23 cellular contexts compared by ENCODE assay signal in the genomic region with DNA sequence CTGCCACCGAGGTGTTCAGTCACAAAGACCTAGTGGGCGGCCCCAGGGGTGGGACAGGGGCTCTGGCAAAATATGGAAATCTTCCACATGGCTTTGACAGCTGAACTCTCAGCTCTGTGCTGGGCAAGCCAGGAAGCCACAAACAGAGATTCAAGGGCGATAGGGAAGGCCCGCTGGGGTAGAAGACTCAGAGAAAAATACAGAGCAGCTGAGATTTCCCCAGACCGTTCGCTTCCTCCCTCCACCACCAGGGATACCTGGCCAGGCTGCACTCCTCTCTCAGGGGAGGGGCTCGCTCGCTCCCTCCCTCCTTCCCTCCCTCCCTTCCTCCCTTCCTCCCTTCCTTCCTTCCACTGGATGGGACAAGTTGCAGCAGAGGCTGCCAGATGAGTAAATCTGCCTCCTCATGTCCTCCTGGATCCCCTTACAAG.
DNase-seq lines count a peak whose midpoint lies in the region; ATAC-seq and TF ChIP-seq lines count a peak whose summit lies in the region.
"Had no signal": no experiment of that assay in that cellular context is flagged by ENCODE, and none has a peak within 500 bp of the region (broad histone marks: within the 10 kb centered on the region; RNA-seq: fewer than 3 reads in every experiment).

No MANE protein-coding gene starts in this region.

- H2BK5ac ChIP-seq in IMR-90 (ENCODE audit: low read depth, low read length, poor library complexity, severe bottlenecking) = no peak overlapping the region

- H3K9ac ChIP-seq in IMR-90 (ENCODE audit: low read depth, low read length) = no peak overlapping the region

- in situ Hi-C loops in IMR-90 (cut with MboI; ENCODE audit: low sequenced_read_pairs) = no loop called here

- H3K27ac Mint-ChIP-seq in dendritic cell treated with granulocyte-macrophage colony-stimulating factor and Interleukin-4, amounts not matched to agents 40 ng/mL and 50 ng/mL, for 4 days = peak overlapping the region; percentile 61
- H3K27ac Mint-ChIP-seq in nephron = peak overlapping the region in 2 of 3 experiments; percentile 41 to 58
- H3K27ac Mint-ChIP-seq: naive B cell; T-helper 1 cell treated with Interleukin-12 subunit alpha and Interleukin-12 subunit beta and Interleukin-4 antibody, amounts not matched to agents 30 μg/mL and 1 μg/mL, for 36 hours had no signal

- POLR2A ChIA-PET in IMR-90 (lab: Charles Lee; ENCODE audit: unreplicated experiment) = no interaction called here

- ATAC-seq in IMR-90 (ENCODE audit: low read depth) (no peak), HG03039 (IDR thresholded peaks at IDR 0.05; ENCODE audit: unreplicated experiment) (no peak)
- ATAC-seq: esophagus mucosa, left lobe of liver had no signal

- TF ChIP-seq CTCF in IMR-90 (conservative IDR thresholded peaks at IDR 0.05; ENCODE audit: low read depth, low read length) (no peak), nephron (IDR thresholded peaks at IDR 0.05; ENCODE audit: unreplicated experiment in 3 of 3) (no peak), vagina (IDR thresholded peaks at IDR 0.05) (no peak)

- peaks cover 13% of the 10 kb centered on the region for H3K4me1 Mint-ChIP-seq in dendritic cell treated with granulocyte-macrophage colony-stimulating factor and Interleukin-4, amounts not matched to agents 40 ng/mL and 50 ng/mL, for 4 days (ENCODE audit: low read depth)
- peaks cover 37% of the 10 kb centered on the region for H3K4me1 Mint-ChIP-seq in nephron

- no peaks in the 10 kb centered on the region for H3K36me3 Mint-ChIP-seq in dendritic cell treated with granulocyte-macrophage colony-stimulating factor and Interleukin-4, amounts not matched to agents 40 ng/mL and 50 ng/mL, for 4 days (ENCODE audit: low read depth)
- peaks cover 10% of the 10 kb centered on the region for H3K36me3 Mint-ChIP-seq in nephron (ENCODE audit: low read depth)

- no peak for TF ChIP-seq RAD21 in IMR-90 (IDR thresholded peaks at IDR 0.05; ENCODE audit: low read length)

- no peak overlapping the region for H4K5ac ChIP-seq in IMR-90 (ENCODE audit: low read depth, low read length)

- TF ChIP-seq POLR2A in IMR-90 (IDR thresholded peaks at IDR 0.05; ENCODE audit: low read depth, low read length) = no peak
- no peak for TF ChIP-seq POLR2A in vagina (IDR thresholded peaks at IDR 0.05)

- H3K4me3 Mint-ChIP-seq in dendritic cell treated with granulocyte-macrophage colony-stimulating factor and Interleukin-4, amounts not matched to agents 40 ng/mL and 50 ng/mL, for 4 days = no peak overlapping the region
- H3K4me3 Mint-ChIP-seq in nephron = no peak overlapping the region
- H3K4me3 Mint-ChIP-seq: naive B cell; T-helper 1 cell treated with Interleukin-12 subunit alpha and Interleukin-12 subunit beta and Interleukin-4 antibody, amounts not matched to agents 30 μg/mL and 1 μg/mL, for 36 hours had no signal

- intact Hi-C loops in IMR-90 (cut with micrococcal nuclease) = no loop called here
- intact Hi-C loops in dendritic cell treated with granulocyte-macrophage colony-stimulating factor and Interleukin-4, amounts not matched to agents 40 ng/mL and 50 ng/mL, for 4 days (cut with micrococcal nuclease) = no loop called here
- intact Hi-C loops in vagina (cut with DNase I) = no loop called here

- H2AFZ ChIP-seq in IMR-90 (replicated peaks; ENCODE audit: low read length, poor library complexity) = no peak overlapping the region

- peaks cover 45 to 74% of the 10 kb centered on the region in 2 experiments for H3K79me1 ChIP-seq in IMR-90 (ENCODE audit: low read depth in 1 of 2, low read length in 2 of 2)

- H2AK5ac ChIP-seq in IMR-90 (ENCODE audit: low read depth, low read length) = 0 out of 2 replicates have a peak overlapping the region, but pooled peaks have one; percentile 2

- no peak overlapping the region for H3K18ac ChIP-seq in IMR-90 (ENCODE audit: low read depth, low read length)

- peaks cover 3% of the 10 kb centered on the region; the same call in 1 of the 2 replicates for H3K4me1 ChIP-seq in IMR-90 (ENCODE audit: control insufficient read depth, insufficient read depth, low read length)
- H3K4me1 ChIP-seq in vagina = peaks cover 10% of the 10 kb centered on the region
- H3K4me1 ChIP-seq: suprapubic skin had no signal

- H3K9me3 ChIP-seq in IMR-90 (ENCODE audit: control insufficient read depth, insufficient read depth, low read length) (no peaks in the 10 kb centered on the region), vagina (no peaks in the 10 kb centered on the region)
- H3K9me3 ChIP-seq: heart left ventricle, right atrium auricular region, suprapubic skin had no signal

- BruUV-seq in IMR-90 (replicated peaks; lab: Mats Ljungman, UMichigan) = no TSS peak

- no peak overlapping the region for H2BK120ac ChIP-seq in IMR-90 (ENCODE audit: low read depth, low read length)

- H3K4me3 ChIP-seq in IMR-90 (ENCODE audit: insufficient read depth, low read depth, low read length) = no peak overlapping the region
- H3K4me3 ChIP-seq in vagina = no peak overlapping the region
- H3K4me3 ChIP-seq: heart left ventricle, right atrium auricular region, suprapubic skin had no signal

- CTCF ChIA-PET in IMR-90 (lab: Yijun Ruan, JAX) = interaction anchor here (0.7 kb wide), 1 partner anchor 11 kb away, joined by 3 read pairs; no protein-coding TSS in a partner anchor

- peaks cover 49% of the 10 kb centered on the region for H3K27me3 Mint-ChIP-seq in dendritic cell treated with granulocyte-macrophage colony-stimulating factor and Interleukin-4, amounts not matched to agents 40 ng/mL and 50 ng/mL, for 4 days
- no peaks in the 10 kb centered on the region for H3K27me3 Mint-ChIP-seq in nephron (ENCODE audit: low read depth)

- no peak overlapping the region for H2BK20ac ChIP-seq in IMR-90 (ENCODE audit: low read depth, low read length)

- H3K9me1 ChIP-seq in IMR-90 (ENCODE audit: insufficient read depth, low read length) = peaks cover 16% of the 10 kb centered on the region

- no peaks in the 10 kb centered on the region for H4K20me1 ChIP-seq in IMR-90 (ENCODE audit: insufficient read depth, low read length)

- H4K91ac ChIP-seq in IMR-90 (ENCODE audit: insufficient read depth, low read depth, low read length) = no peak overlapping the region

- no peak overlapping the region for H3K14ac ChIP-seq in IMR-90 (replicated peaks; ENCODE audit: low read depth, low read length)

- H3K4ac ChIP-seq in IMR-90 (ENCODE audit: low read depth, low read length) = peak overlapping the region; percentile 2; the same call in 1 of the 2 replicates

- peak overlapping the region in 1 of 2 experiments; percentile 24; a peak in 1 of 4 replicates for H4K8ac ChIP-seq in IMR-90 (ENCODE audit: low read depth in 2 of 2, low read length in 2 of 2)

- 92% methylated on average over 2 of the region's 8 CpGs; no CpG with 5 or more reads in 1 of the 2 experiments for WGBS in IMR-90 (ENCODE audit: extremely low coverage in 2 of 2, insufficient read length in 1 of 2), 2 experiments

- H3K36me3 ChIP-seq in IMR-90 (ENCODE audit: control insufficient read depth, insufficient read depth, low read length) (0 out of 2 replicates have a peak, but pooled peaks cover 2% of the 10 kb centered on the region), vagina (no peaks in the 10 kb centered on the region)
- H3K36me3 ChIP-seq: heart left ventricle, right atrium auricular region, suprapubic skin had no signal

- H3K56ac ChIP-seq in IMR-90 (ENCODE audit: extremely low read depth, insufficient read depth, low read length) = no peak overlapping the region

- dilution Hi-C loops in IMR-90 (cut with HindIII; ENCODE audit: low sequenced_read_pairs, unreplicated experiment) = no loop called here

- H2AK9ac ChIP-seq in IMR-90 (replicated peaks; ENCODE audit: low read depth, low read length, poor library complexity) = no peak overlapping the region

- DNase-seq in DMS 273 (lab: John Stamatoyannopoulos, UW; ENCODE audit: unreplicated experiment) (peak; percentile 5), DMS 273 treated with DMSO at 0.1 percent for 48 hours (lab: John Stamatoyannopoulos, UW) (no peak), IMR-90 (no peak), SIG-M5 (lab: John Stamatoyannopoulos, UW) (no peak), vagina (ENCODE audit: extremely low spot score in 2 of 2) (no peak)
- DNase-seq: activated CD4-positive, alpha-beta T cell treated with anti-CD3 and anti-CD28 coated beads, Interleukin-2, amount 50 U/mL, for 1 hour; activated T-cell treated with anti-CD3 and anti-CD28 coated beads, Interleukin-2, amount 50 U/mL, for 48 hours; DMS79 treated with DMSO at 0.1 percent for 48 hours; heart left ventricle; naive B cell; NCI-H1694 treated with DMSO at 0.1 percent for 48 hours; NCI-H524 treated with DMSO at 0.1 percent for 48 hours; stimulated activated CD4-positive, alpha-beta T cell treated with anti-CD3 and anti-CD28 coated beads, Interleukin-1b, Interleukin-23, amount 100 ng/mL, for 48 hours had no signal

- no peak overlapping the region for H2BK15ac ChIP-seq in IMR-90 (ENCODE audit: low read depth, low read length)

- no peaks in the 10 kb centered on the region for H3K9me3 Mint-ChIP-seq in dendritic cell treated with granulocyte-macrophage colony-stimulating factor and Interleukin-4, amounts not matched to agents 40 ng/mL and 50 ng/mL, for 4 days
- no peaks in the 10 kb centered on the region for H3K9me3 Mint-ChIP-seq in nephron
- H3K9me3 Mint-ChIP-seq: T-helper 1 cell treated with Interleukin-12 subunit alpha and Interleukin-12 subunit beta and Interleukin-4 antibody, amounts not matched to agents 30 μg/mL and 1 μg/mL, for 36 hours had no signal

- H3K23ac ChIP-seq in IMR-90 (ENCODE audit: low read depth, low read length) = no peak overlapping the region

- H3K4me2 ChIP-seq in IMR-90 (ENCODE audit: low read depth, low read length) = no peak overlapping the region

- H3K27ac ChIP-seq in IMR-90 (ENCODE audit: insufficient read depth, low read length) (no peak overlapping the region), vagina (no peak overlapping the region)
- H3K27ac ChIP-seq: 22Rv1, C4-2B, right atrium auricular region, suprapubic skin had no signal

- H3K27me3 ChIP-seq in IMR-90 (ENCODE audit: control insufficient read depth, insufficient read depth, low read length) = no peaks in the 10 kb centered on the region
- no peaks in the 10 kb centered on the region for H3K27me3 ChIP-seq in vagina
- H3K27me3 ChIP-seq: right atrium auricular region, suprapubic skin had no signal

TF ChIP-seq in IMR-90, 13 proteins besides CTCF, POLR2A, EP300 and RAD21 (continues in another document):
- TF ChIP-seq, protein P1, sequence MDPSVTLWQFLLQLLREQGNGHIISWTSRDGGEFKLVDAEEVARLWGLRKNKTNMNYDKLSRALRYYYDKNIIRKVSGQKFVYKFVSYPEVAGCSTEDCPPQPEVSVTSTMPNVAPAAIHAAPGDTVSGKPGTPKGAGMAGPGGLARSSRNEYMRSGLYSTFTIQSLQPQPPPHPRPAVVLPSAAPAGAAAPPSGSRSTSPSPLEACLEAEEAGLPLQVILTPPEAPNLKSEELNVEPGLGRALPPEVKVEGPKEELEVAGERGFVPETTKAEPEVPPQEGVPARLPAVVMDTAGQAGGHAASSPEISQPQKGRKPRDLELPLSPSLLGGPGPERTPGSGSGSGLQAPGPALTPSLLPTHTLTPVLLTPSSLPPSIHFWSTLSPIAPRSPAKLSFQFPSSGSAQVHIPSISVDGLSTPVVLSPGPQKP (IDR thresholded peaks at IDR 0.05; ENCODE audit: borderline replicate concordance, low read depth, low read length) = no peak
